Comparison of ENCODE assay signal across 7 cellular contexts in genomic region chr15:66883322-66883911, GRCh38.
DNase-seq lines count a peak whose midpoint lies in the region; ATAC-seq, FAIRE-seq and TF ChIP-seq lines count a peak whose summit lies in the region.

No MANE protein-coding gene starts in this region.

- peaks cover 12% of the 10 kb centered on the region for H3K36me3 Mint-ChIP-seq in endothelial cell (ENCODE audit: low read depth, unreplicated experiment)

- intact Hi-C loops in ascending aorta (cut with DNase I), result loop anchor here (2.0 to 5.0 kb wide), 5 partner anchors 41 to 304 kb away; no protein-coding TSS in a partner anchor

- peaks cover 4% of the 10 kb centered on the region for H3K27me3 Mint-ChIP-seq in endothelial cell (ENCODE audit: unreplicated experiment)

- no peak for TF ChIP-seq CTCF in ascending aorta (IDR thresholded peaks at IDR 0.05)
- no peak for TF ChIP-seq CTCF in retinal pigment epithelial cell (conservative IDR thresholded peaks at IDR 0.05; ENCODE audit: low read depth, low read length)
- no peak for TF ChIP-seq CTCF in endothelial cell (IDR thresholded peaks at IDR 0.05; ENCODE audit: unreplicated experiment)

- DNase-seq in HTR-8/SVneo (ENCODE audit: insufficient read length, low spot score), result peak; percentile 94
- peak; percentile 80 to 99 for DNase-seq in ascending aorta (ENCODE audit: low spot score in 2 of 2)
- peak; percentile 22 to 57 for DNase-seq in hippocampal formation (lab: John Stamatoyannopoulos, UW)
- peak; percentile 100 for DNase-seq in retinal pigment epithelial cell (ENCODE audit: low read depth)
- no peak for DNase-seq in endothelial cell (ENCODE audit: low spot score)

- no peaks in the 10 kb centered on the region for H3K27me3 ChIP-seq in ascending aorta

- no peaks in the 10 kb centered on the region for H3K9me3 Mint-ChIP-seq in endothelial cell (ENCODE audit: unreplicated experiment)

- H3K4me1 ChIP-seq in ascending aorta, result peaks cover 6 to 27% of the 10 kb centered on the region in 2 donors

- H3K4me3 Mint-ChIP-seq in endothelial cell (ENCODE audit: unreplicated experiment), result no peak overlapping the region

- H3K36me3 ChIP-seq in ascending aorta, result no peaks in the 10 kb centered on the region

- peak; percentile 83 for FAIRE-seq in HTR-8/SVneo (lab: Jason Lieb, UNC)

- no peak overlapping the region for H3K27ac Mint-ChIP-seq in endothelial cell (ENCODE audit: unreplicated experiment)

- H3K4me1 Mint-ChIP-seq in endothelial cell (ENCODE audit: unreplicated experiment), result peaks cover 8% of the 10 kb centered on the region

- ATAC-seq in HG03045 (IDR thresholded peaks at IDR 0.05; ENCODE audit: unreplicated experiment) (no peak), HG03460 (IDR thresholded peaks at IDR 0.05; ENCODE audit: unreplicated experiment) (no peak)

- H3K4me3 ChIP-seq in ascending aorta (no peak overlapping the region), retinal pigment epithelial cell (ENCODE audit: low read length) (no peak overlapping the region)

- H3K27ac ChIP-seq in ascending aorta, result peak overlapping the region; percentile 63 to 73

- no peaks in the 10 kb centered on the region for H3K9me3 ChIP-seq in ascending aorta
